Comparison of ENCODE assay signal across 21 cellular contexts in the genomic region with DNA sequence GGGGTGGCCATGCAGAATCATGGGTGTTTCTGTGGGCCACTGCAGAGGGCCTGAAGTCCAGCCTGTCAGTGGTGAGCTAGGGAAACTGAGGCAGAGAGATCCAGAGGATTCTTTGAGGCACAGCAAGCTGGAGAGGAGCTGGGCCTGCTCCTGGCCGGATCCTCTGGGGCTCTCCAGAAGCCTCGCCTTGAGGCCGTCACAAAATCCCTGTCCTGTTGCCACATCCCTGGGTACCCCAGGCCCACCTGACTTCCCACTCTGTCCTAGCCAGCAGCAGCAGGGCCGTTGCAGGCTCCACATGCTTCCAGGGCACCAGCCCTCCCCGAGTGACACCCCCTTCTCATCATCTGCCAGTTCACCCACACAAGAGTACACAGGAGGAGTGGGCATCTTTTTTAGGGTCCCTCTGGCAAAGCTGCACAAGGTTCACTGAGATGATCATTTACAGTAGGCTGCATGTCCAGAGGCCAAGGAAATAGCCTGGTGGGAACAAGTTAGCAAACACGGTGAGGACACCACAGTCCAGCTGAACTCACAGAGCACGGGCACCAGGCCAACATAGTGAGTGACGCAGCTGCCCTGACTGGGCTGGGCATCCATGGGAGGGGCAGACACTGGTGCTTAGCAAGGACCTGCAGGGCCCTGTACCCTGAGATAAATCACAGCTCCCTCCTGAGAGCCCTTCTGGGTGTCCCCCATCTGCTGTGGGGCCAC. TPM values are rescaled to one million over a fixed set of nuclear protein-coding genes. Genes with fewer than 3 reads are reported as not detected.
DNase-seq lines count a peak whose midpoint lies in the region; ATAC-seq and TF ChIP-seq lines count a peak whose summit lies in the region.
"Had no signal": no experiment of that assay in that cellular context is flagged by ENCODE, and none has a peak within 500 bp of the region (broad histone marks: within the 10 kb centered on the region; RNA-seq: fewer than 3 reads in every experiment).

No MANE protein-coding gene starts in this region.

- TF ChIP-seq CTCF in mucosa of descending colon (IDR thresholded peaks at IDR 0.05): no peak

- no peak overlapping the region for H3K4me3 ChIP-seq in mucosa of descending colon
- H3K4me3 ChIP-seq: GM23338, vagina had no signal

- in situ Hi-C loops in Caki2 (cut with HindIII; ENCODE audit: low pct_unique_long_range_greater_than_20kb, low sequenced_read_pairs): no loop called here

- peaks cover 10% of the 10 kb centered on the region for H3K9me3 ChIP-seq in mucosa of descending colon

- peak; percentile 97 for ATAC-seq in mucosa of descending colon
- ATAC-seq in HG03439 (IDR thresholded peaks at IDR 0.05; ENCODE audit: unreplicated experiment): no peak
- no peak for ATAC-seq in GM21786 (IDR thresholded peaks at IDR 0.05; ENCODE audit: unreplicated experiment)
- ATAC-seq: stimulated activated naive B cell treated with anti-CD40 and anti-IgM and Interleukin-4, amounts not matched to agents 10 μg/mL and 1 μg/mL and 100 μg/mL, for 72 hours had no signal

- H3K36me3 ChIP-seq in mucosa of descending colon (ENCODE audit: low read depth): no peaks in the 10 kb centered on the region
- H3K36me3 ChIP-seq: BE2C, vagina had no signal

- DNase-seq in Caki2 (ENCODE audit: low read depth) (peak; percentile 78), RKO (ENCODE audit: low spot score) (peak; percentile 36), mucosa of descending colon (peak; percentile 73 to 78 (median 78)), EL (no peak)
- DNase-seq in stimulated activated CD8-positive, alpha-beta memory T cell treated with anti-CD3 and anti-CD28 coated beads, Interleukin-4, amount 100 ng/mL, for 48 hours: no peak
- DNase-seq: activated naive CD4-positive, alpha-beta T cell treated with anti-CD3 and anti-CD28 coated beads, Interleukin-2, amount 10 ng/mL, durations not matched to agents 7 days and 5 days; BE2C; caudate nucleus; GF-D8; islet precursor cell; NCI-H446 treated with DMSO at 0.1 percent for 48 hours; stimulated activated CD4-positive, alpha-beta T cell treated with anti-CD3 and anti-CD28 coated beads, Interleukin-4, amount 100 ng/mL, for 24 hours; stimulated activated naive B cell treated with anti-CD40 and anti-IgM and Interleukin-4, amounts not matched to agents 10 μg/mL and 1 μg/mL and 100 μg/mL, for 72 hours had no signal

- intact Hi-C loops in mucosa of descending colon (cut with DNase I, micrococcal nuclease): no loop called here

- no peak for TF ChIP-seq EP300 in Ishikawa (IDR thresholded peaks at IDR 0.05; ENCODE audit: borderline replicate concordance)

- no peak for TF ChIP-seq RAD21 in Ishikawa (IDR thresholded peaks at IDR 0.05; ENCODE audit: low read depth)

- no peaks in the 10 kb centered on the region for H3K4me1 ChIP-seq in mucosa of descending colon (ENCODE audit: low read depth)
- H3K4me1 ChIP-seq: BE2C, vagina had no signal

TF ChIP-seq in Ishikawa, 13 proteins besides CTCF, POLR2A, EP300 and RAD21:
- TF ChIP-seq, protein P1, sequence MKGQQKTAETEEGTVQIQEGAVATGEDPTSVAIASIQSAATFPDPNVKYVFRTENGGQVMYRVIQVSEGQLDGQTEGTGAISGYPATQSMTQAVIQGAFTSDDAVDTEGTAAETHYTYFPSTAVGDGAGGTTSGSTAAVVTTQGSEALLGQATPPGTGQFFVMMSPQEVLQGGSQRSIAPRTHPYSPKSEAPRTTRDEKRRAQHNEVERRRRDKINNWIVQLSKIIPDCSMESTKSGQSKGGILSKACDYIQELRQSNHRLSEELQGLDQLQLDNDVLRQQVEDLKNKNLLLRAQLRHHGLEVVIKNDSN (IDR thresholded peaks at IDR 0.05): no peak
- TF ChIP-seq, protein P2, sequence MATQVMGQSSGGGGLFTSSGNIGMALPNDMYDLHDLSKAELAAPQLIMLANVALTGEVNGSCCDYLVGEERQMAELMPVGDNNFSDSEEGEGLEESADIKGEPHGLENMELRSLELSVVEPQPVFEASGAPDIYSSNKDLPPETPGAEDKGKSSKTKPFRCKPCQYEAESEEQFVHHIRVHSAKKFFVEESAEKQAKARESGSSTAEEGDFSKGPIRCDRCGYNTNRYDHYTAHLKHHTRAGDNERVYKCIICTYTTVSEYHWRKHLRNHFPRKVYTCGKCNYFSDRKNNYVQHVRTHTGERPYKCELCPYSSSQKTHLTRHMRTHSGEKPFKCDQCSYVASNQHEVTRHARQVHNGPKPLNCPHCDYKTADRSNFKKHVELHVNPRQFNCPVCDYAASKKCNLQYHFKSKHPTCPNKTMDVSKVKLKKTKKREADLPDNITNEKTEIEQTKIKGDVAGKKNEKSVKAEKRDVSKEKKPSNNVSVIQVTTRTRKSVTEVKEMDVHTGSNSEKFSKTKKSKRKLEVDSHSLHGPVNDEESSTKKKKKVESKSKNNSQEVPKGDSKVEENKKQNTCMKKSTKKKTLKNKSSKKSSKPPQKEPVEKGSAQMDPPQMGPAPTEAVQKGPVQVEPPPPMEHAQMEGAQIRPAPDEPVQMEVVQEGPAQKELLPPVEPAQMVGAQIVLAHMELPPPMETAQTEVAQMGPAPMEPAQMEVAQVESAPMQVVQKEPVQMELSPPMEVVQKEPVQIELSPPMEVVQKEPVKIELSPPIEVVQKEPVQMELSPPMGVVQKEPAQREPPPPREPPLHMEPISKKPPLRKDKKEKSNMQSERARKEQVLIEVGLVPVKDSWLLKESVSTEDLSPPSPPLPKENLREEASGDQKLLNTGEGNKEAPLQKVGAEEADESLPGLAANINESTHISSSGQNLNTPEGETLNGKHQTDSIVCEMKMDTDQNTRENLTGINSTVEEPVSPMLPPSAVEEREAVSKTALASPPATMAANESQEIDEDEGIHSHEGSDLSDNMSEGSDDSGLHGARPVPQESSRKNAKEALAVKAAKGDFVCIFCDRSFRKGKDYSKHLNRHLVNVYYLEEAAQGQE (IDR thresholded peaks at IDR 0.05; ENCODE audit: low read depth): no peak
- TF ChIP-seq EGR1 (IDR thresholded peaks at IDR 0.05): no peak
- TF ChIP-seq NFIC (IDR thresholded peaks at IDR 0.05): peak; percentile 25; the same call in 1 of the 2 replicates
- TF ChIP-seq ZBTB7A (IDR thresholded peaks at IDR 0.05; ENCODE audit: low read depth): no peak
- TF ChIP-seq CREB1 (IDR thresholded peaks at IDR 0.05; ENCODE audit: low read depth): no peak
- TF ChIP-seq, protein P3, sequence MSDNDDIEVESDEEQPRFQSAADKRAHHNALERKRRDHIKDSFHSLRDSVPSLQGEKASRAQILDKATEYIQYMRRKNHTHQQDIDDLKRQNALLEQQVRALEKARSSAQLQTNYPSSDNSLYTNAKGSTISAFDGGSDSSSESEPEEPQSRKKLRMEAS (IDR thresholded peaks at IDR 0.05): no peak

RNA-seq across cellular contexts. Expression of gene TSPEAR, which starts 25.1 kb away (rescaled TPM):
- not detected in 2 replicates for total RNA-seq in Caki2 (2014; rRNA removed; shearing (Covaris generic); ENCODE audit: low replicate concordance)
- total RNA-seq in mucosa of descending colon: under 1 TPM in 1 of 3 donors, not detected in 2; 0.28 TPM
- total RNA-seq: activated CD8-positive, alpha-beta memory T cell treated with anti-CD3 and anti-CD28 coated beads for 36 hours; renal cortical epithelial cell; SK-MEL-5; vagina had no signal

RNA-seq across cellular contexts. Expression of gene KRTAP10-12, which starts 39.5 kb away (rescaled TPM):
- total RNA-seq in Caki2 (2014; rRNA removed; shearing (Covaris generic); ENCODE audit: low replicate concordance): not detected in 2 replicates
- not detected for total RNA-seq in mucosa of descending colon
- total RNA-seq: activated CD8-positive, alpha-beta memory T cell treated with anti-CD3 and anti-CD28 coated beads for 36 hours; GM23338; renal cortical epithelial cell; SK-MEL-5; vagina had no signal

RNA-seq across cellular contexts. Expression of gene KRTAP12-1, which starts 54.5 kb away (rescaled TPM):
- not detected in 2 replicates for total RNA-seq in Caki2 (2014; rRNA removed; shearing (Covaris generic); ENCODE audit: low replicate concordance)
- total RNA-seq in mucosa of descending colon: not detected
- total RNA-seq: activated CD8-positive, alpha-beta memory T cell treated with anti-CD3 and anti-CD28 coated beads for 36 hours; GM23338; renal cortical epithelial cell; SK-MEL-5; vagina had no signal

Comparison
In these comparisons a context has a peak if more than half of its experiments do, and no peak if none do; other contexts are left out.
1. DNase-seq: peak in Caki2 (single experiment), RKO (single experiment) and mucosa of descending colon (3 of 3); none in stimulated activated CD8-positive, alpha-beta memory T cell treated with anti-CD3 and anti-CD28 coated beads, Interleukin-4, amount 100 ng/mL, for 48 hours (single experiment) and EL (single experiment).